19 cellular contexts compared by ENCODE assay signal in the genomic region with DNA sequence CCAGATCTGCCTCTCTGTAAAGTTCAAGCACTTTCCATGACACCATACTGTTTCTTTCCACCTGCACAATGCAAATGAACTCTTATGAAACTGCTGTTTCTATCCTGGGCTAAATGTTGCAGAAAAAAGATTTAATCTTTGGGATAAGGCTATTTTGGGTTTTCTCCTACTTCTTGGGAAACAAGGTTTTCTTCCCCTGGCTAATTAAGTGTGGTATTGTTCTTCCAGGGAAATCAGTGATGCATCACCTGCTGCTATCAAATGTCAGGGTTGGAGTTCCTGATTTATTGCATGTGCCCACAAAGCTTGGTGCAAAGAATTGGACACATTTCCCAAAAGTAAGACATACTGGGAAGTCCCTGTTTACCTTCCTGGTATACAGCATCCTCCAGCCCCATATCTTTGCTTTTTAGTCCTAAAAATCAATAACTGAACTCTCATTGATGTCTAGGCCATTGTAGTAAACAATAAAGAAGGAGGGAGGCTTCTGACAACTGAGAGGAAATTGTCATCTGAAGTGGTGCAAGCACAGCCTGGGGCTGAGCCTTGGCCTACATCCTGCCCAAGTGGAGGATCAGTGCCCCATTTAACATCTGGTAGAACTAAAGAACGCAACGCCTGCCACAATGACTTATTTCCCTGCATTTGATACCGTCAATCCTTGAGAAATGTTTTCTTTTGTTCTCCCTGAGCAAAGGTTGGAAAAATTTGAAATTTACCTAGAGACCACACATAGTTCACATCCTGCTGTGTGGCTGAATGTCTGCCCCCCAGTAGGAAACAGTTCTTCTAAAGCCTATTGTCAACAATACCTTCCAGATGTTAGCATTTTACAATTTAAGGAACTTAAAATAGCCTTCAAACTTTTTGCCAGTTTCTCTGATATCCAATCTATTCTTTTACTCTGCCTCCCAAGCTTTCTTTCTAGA. TPM values are rescaled to one million over a fixed set of nuclear protein-coding genes. Genes with fewer than 3 reads are reported as not detected.
A peak's percentile ranks its signal among the peaks of the same experiment; 100 is the strongest.
DNase-seq lines count a peak whose midpoint lies in the region; ATAC-seq and TF ChIP-seq lines count a peak whose summit lies in the region.
"Had no signal": no experiment of that assay in that cellular context is flagged by ENCODE, and none has a peak within 500 bp of the region (broad histone marks: within the 10 kb centered on the region; RNA-seq: fewer than 3 reads in every experiment).

No MANE protein-coding gene starts in this region.

- no peaks in the 10 kb centered on the region for H3K36me3 ChIP-seq in thyroid gland
- H3K36me3 ChIP-seq: MG63 had no signal

- H3K4me3 Mint-ChIP-seq in WTC11: no peak overlapping the region

- POLR2A ChIA-PET in WTC11 (lab: Charles Lee): no interaction called here

- no peaks in the 10 kb centered on the region for H3K9me3 ChIP-seq in thyroid gland
- H3K9me3 ChIP-seq: A549, MG63 had no signal

- DNase-seq in NCI-H748 (lab: John Stamatoyannopoulos, UW; ENCODE audit: unreplicated experiment): peak; percentile 6
- DNase-seq in NCI-H748 treated with DMSO at 0.1 percent for 48 hours (lab: John Stamatoyannopoulos, UW): no peak
- DNase-seq in WTC11 (ENCODE audit: low spot score): no peak
- DNase-seq in kidney glomerular epithelial cell (lab: John Stamatoyannopoulos, UW): peak; percentile 23
- DNase-seq in activated T-cell treated with anti-CD3 and anti-CD28 coated beads, Interleukin-2, amount 50 U/mL, for 48 hours: no peak
- no peak for DNase-seq in stimulated activated naive CD4-positive, alpha-beta T cell treated with Interleukin-2 at 50 U/mL for 16 hours (lab: John Stamatoyannopoulos, UW)
- DNase-seq in thyroid gland: no peak
- DNase-seq: AML-193, GOT3, MG63, NCI-H1092 treated with DMSO at 0.1 percent for 48 hours, NCI-H1930, NCI-H345, NCI-H526 treated with DMSO at 0.1 percent for 48 hours, PC-9, Right ventricle myocardium superior had no signal

- no peaks in the 10 kb centered on the region for H3K27me3 ChIP-seq in thyroid gland

- H3K4me1 Mint-ChIP-seq in WTC11: peaks cover 24% of the 10 kb centered on the region

- CTCF ChIA-PET in WTC11 (lab: Charles Lee): interaction anchor here (1.9 kb wide), 1 partner anchor 185 kb away, joined by 4 read pairs; no protein-coding TSS in a partner anchor

- H3K27ac Mint-ChIP-seq in WTC11: peak overlapping the region; percentile 33

- no peaks in the 10 kb centered on the region for H3K36me3 Mint-ChIP-seq in WTC11

- H3K9me3 Mint-ChIP-seq in WTC11: no peaks in the 10 kb centered on the region

- TF ChIP-seq POLR2A in thyroid gland (IDR thresholded peaks at IDR 0.05): no peak

- no peaks in the 10 kb centered on the region for H3K4me1 ChIP-seq in thyroid gland
- H3K4me1 ChIP-seq: A549 had no signal

- TF ChIP-seq CTCF in WTC11 (IDR thresholded peaks at IDR 0.05) (no peak), thyroid gland (IDR thresholded peaks at IDR 0.05) (no peak)

- no peaks in the 10 kb centered on the region for H3K27me3 Mint-ChIP-seq in WTC11 (ENCODE audit: low read depth)

- intact Hi-C loops in thyroid gland (cut with DNase I): loop anchor here (10.0 kb wide), 2 partner anchors 101 to 189 kb away; no protein-coding TSS in a partner anchor

- no peak overlapping the region for H3K27ac ChIP-seq in thyroid gland
- H3K27ac ChIP-seq: A549, PC-9 had no signal

- no peak overlapping the region for H3K4me3 ChIP-seq in thyroid gland (replicated peaks in 1 of 3)
- H3K4me3 ChIP-seq: A549, MG63, PC-9 had no signal

- ATAC-seq in WTC11 (peak; percentile 78), GM21619 (IDR thresholded peaks at IDR 0.05; ENCODE audit: unreplicated experiment) (no peak)
- ATAC-seq: A549, HepG2 had no signal

- 51 to 62% methylated on average over 3 of the region's 3 CpGs for WGBS in thyroid gland, 2 donors

TF ChIP-seq in WTC11, 78 proteins besides CTCF, POLR2A, EP300 and RAD21:
- TF ChIP-seq ZNF138 (CRISPR knock-in tag; conservative IDR thresholded peaks at IDR 0.05) (no peak), ZNF232 (CRISPR knock-in tag; IDR thresholded peaks at IDR 0.05) (no peak), NR3C1 (CRISPR knock-in tag; conservative IDR thresholded peaks at IDR 0.05; ENCODE audit: low read depth) (no peak), RORB (CRISPR knock-in tag; IDR thresholded peaks at IDR 0.05) (no peak), FOXP1 (CRISPR knock-in tag; IDR thresholded peaks at IDR 0.05; ENCODE audit: borderline replicate concordance) (no peak), ESRRA (CRISPR knock-in tag; IDR thresholded peaks at IDR 0.05; ENCODE audit: borderline replicate concordance) (no peak), TCF7 (CRISPR knock-in tag; IDR thresholded peaks at IDR 0.05; ENCODE audit: low read depth) (no peak)
- TF ChIP-seq, protein P1, sequence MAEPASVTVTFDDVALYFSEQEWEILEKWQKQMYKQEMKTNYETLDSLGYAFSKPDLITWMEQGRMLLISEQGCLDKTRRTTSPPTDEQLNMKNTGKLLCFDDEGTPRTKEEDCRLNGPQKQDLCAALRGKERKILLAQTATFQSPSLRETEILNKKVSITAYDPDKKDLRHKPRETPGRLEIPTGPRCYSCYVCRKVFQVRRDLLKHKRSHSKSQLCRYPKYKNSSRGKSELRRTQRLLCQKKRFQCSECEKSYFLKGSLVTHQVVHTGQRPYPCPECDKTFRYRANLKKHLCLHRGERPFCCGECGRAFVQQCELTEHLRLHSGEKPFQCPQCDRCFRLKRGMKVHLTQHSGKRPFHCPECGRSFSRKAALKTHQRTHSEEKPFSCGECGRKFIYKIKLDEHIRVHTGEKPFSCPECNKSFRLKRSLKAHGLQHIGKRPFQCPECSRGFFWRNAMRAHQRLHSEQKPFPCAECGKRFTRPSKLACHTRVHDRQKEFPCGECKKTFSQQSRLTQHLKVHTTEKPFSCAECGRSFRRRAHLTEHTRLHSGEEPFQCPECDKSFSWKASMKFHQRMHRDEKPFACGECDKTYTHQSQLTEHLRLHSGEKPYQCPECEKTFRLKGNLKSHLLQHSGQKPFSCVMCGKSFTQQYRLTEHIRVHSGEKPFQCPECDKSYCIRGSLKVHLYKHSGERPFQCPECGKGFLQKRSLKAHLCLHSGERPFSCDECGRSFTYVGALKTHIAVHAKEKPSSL (CRISPR knock-in tag; conservative IDR thresholded peaks at IDR 0.05): no peak
- TF ChIP-seq, protein P2, sequence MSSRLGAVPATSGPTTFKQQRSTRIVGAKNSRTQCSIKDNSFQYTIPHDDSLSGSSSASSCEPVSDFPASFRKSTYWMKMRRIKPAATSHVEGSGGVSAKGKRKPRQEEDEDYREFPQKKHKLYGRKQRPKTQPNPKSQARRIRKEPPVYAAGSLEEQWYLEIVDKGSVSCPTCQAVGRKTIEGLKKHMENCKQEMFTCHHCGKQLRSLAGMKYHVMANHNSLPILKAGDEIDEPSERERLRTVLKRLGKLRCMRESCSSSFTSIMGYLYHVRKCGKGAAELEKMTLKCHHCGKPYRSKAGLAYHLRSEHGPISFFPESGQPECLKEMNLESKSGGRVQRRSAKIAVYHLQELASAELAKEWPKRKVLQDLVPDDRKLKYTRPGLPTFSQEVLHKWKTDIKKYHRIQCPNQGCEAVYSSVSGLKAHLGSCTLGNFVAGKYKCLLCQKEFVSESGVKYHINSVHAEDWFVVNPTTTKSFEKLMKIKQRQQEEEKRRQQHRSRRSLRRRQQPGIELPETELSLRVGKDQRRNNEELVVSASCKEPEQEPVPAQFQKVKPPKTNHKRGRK (CRISPR knock-in tag; IDR thresholded peaks at IDR 0.05; ENCODE audit: borderline replicate concordance): no peak
- TF ChIP-seq, protein P3, sequence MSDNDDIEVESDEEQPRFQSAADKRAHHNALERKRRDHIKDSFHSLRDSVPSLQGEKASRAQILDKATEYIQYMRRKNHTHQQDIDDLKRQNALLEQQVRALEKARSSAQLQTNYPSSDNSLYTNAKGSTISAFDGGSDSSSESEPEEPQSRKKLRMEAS (CRISPR knock-in tag; IDR thresholded peaks at IDR 0.05): no peak
TF ChIP-seq in WTC11: peak in this region for 0.

RNA-seq across cellular contexts. Expression of a gene that starts 5.8 kb away (rescaled TPM):
- total RNA-seq in WTC11 (2021) (0.41 to 3.2 TPM (median 0.92 TPM) in 3 replicates), thyroid gland (10 to 100 TPM in 1 of 4 donors, 1 to 10 TPM in 3; 1.8 to 10.5 (median 3.7) TPM)
- total RNA-seq: HepG2, PC-9 had no signal

Comparison
In these comparisons a context has a peak if more than half of its experiments do, and no peak if none do; other contexts are left out.
1. DNase-seq: peak in NCI-H748 (single experiment) and kidney glomerular epithelial cell (single experiment); none in NCI-H748 treated with DMSO at 0.1 percent for 48 hours (single experiment), WTC11 (single experiment), activated T-cell treated with anti-CD3 and anti-CD28 coated beads, Interleukin-2, amount 50 U/mL, for 48 hours (0 of 2), stimulated activated naive CD4-positive, alpha-beta T cell treated with Interleukin-2 at 50 U/mL for 16 hours (single experiment) and thyroid gland (0 of 2).